33 cellular contexts compared by ENCODE assay signal in the genomic region with DNA sequence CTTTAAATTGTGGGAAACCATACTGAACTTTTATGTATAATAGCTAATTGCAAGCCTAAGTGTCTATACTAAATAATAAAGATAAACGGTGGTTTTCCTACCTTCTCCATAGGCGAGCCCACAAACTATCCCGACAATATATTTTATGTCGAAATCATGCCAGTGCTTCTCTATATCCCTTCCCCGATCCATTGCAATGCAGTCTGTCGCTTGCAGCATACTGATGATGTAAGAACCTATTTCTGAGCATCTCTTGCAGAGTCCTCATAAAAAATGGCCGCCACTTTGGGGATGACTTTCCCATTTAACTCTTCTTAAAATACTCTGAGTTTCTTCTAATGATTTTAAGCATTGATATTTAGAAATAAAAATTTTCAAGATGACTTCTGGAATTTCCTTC. TPM values are rescaled to one million over a fixed set of nuclear protein-coding genes. Genes with fewer than 3 reads are reported as not detected.
"Had no signal": no experiment of that assay in that cellular context is flagged by ENCODE, and none has a peak within 500 bp of the region (broad histone marks: within the 10 kb centered on the region; RNA-seq: fewer than 3 reads in every experiment).

No MANE protein-coding gene starts in this region.

- H3K9me3 ChIP-seq: neutrophil, ovary, psoas muscle, spleen, suprapubic skin, testis, tibial artery, transverse colon, upper lobe of right lung, uterus had no signal

- H3K36me3 Mint-ChIP-seq: naive thymus-derived CD8-positive, alpha-beta T cell; natural killer cell treated with Interleukin-12 subunit alpha and Interleukin-12 subunit beta and Interleukin-15 and Interleukin-18, amount 100 ng/mL, for 72 hours; stimulated activated memory B cell treated with anti-CD40 and anti-IgM and Interleukin-4, amounts not matched to agents 10 μg/mL and 1 μg/mL and 100 μg/mL, for 72 hours; type B pancreatic cell had no signal

- H3K79me2 ChIP-seq: parathyroid adenoma had no signal

- H3K4me2 ChIP-seq: smooth muscle cell had no signal

- H3K4me3 Mint-ChIP-seq: naive thymus-derived CD8-positive, alpha-beta T cell; natural killer cell treated with Interleukin-12 subunit alpha and Interleukin-12 subunit beta and Interleukin-15 and Interleukin-18, amount 100 ng/mL, for 72 hours; nephron progenitor cell; neural crest cell; stimulated activated memory B cell treated with anti-CD40 and anti-IgM and Interleukin-4, amounts not matched to agents 10 μg/mL and 1 μg/mL and 100 μg/mL, for 72 hours; stimulated activated naive CD8-positive, alpha-beta T cell treated with anti-CD3 and anti-CD28 coated beads, Interleukin-15, amount 100 ng/mL, for 72 hours; type B pancreatic cell had no signal

- DNase-seq: naive thymus-derived CD8-positive, alpha-beta T cell; nephron progenitor cell; nucleus accumbens; ovary; posterior cingulate gyrus; psoas muscle; right cardiac atrium; spleen; stimulated activated CD4-positive, alpha-beta T cell treated with anti-CD3 and anti-CD28 coated beads, Interleukin-12 subunit alpha, Interleukin-12 subunit beta, amount 100 ng/mL, for 4 hours; stimulated activated CD4-positive, alpha-beta T cell treated with anti-CD3 and anti-CD28 coated beads, Interleukin-1b, Interleukin-23, amount 100 ng/mL, for 48 hours; stimulated activated CD4-positive, alpha-beta T cell treated with anti-CD3 and anti-CD28 coated beads, Interleukin-4, amount 100 ng/mL, for 1 hour; stimulated activated CD4-positive, alpha-beta T cell treated with anti-CD3 and anti-CD28 coated beads, Interleukin-4, amount 100 ng/mL, for 4 hours; stimulated activated CD8-positive, alpha-beta memory T cell treated with anti-CD3 and anti-CD28 coated beads, Interleukin-4, amount 100 ng/mL, for 48 hours; stimulated activated naive CD4-positive, alpha-beta T cell; stimulated activated naive CD8-positive, alpha-beta T cell treated with anti-CD3 and anti-CD28 coated beads, Interleukin-15, amount 100 ng/mL, for 72 hours; stimulated activated naive CD8-positive, alpha-beta T cell treated with anti-CD3 and anti-CD28 coated beads, Interleukin-15, Interleukin-2, amounts not matched to agents 100 U/mL and 50 U/mL, for 24 hours; substantia nigra; testis; tibial artery; transverse colon; upper lobe of right lung; uterus had no signal

- H3K9me3 Mint-ChIP-seq: naive thymus-derived CD8-positive, alpha-beta T cell; natural killer cell treated with Interleukin-12 subunit alpha and Interleukin-12 subunit beta and Interleukin-15 and Interleukin-18, amount 100 ng/mL, for 72 hours; nephron progenitor cell; neural crest cell; stimulated activated memory B cell treated with anti-CD40 and anti-IgM and Interleukin-4, amounts not matched to agents 10 μg/mL and 1 μg/mL and 100 μg/mL, for 72 hours; stimulated activated naive CD8-positive, alpha-beta T cell treated with anti-CD3 and anti-CD28 coated beads, Interleukin-15, amount 100 ng/mL, for 72 hours had no signal

- H2AFZ ChIP-seq: parathyroid adenoma had no signal

- H3K27me3 Mint-ChIP-seq: type B pancreatic cell had no signal

- H3K27me3 ChIP-seq: ovary, spleen, testis, tibial artery, transverse colon, upper lobe of right lung, uterus had no signal

- H3K4me1 Mint-ChIP-seq: naive thymus-derived CD8-positive, alpha-beta T cell; neural crest cell; stimulated activated memory B cell treated with anti-CD40 and anti-IgM and Interleukin-4, amounts not matched to agents 10 μg/mL and 1 μg/mL and 100 μg/mL, for 72 hours; stimulated activated naive CD8-positive, alpha-beta T cell treated with anti-CD3 and anti-CD28 coated beads, Interleukin-15, amount 100 ng/mL, for 72 hours had no signal

- H3K27ac ChIP-seq: neutrophil, ovary, parathyroid adenoma, psoas muscle, skin epidermis, spleen, suprapubic skin, testis, tibial artery, transverse colon, upper lobe of right lung, uterus had no signal

- H3K27ac Mint-ChIP-seq: naive thymus-derived CD8-positive, alpha-beta T cell; natural killer cell treated with Interleukin-12 subunit alpha and Interleukin-12 subunit beta and Interleukin-15 and Interleukin-18, amount 100 ng/mL, for 72 hours; nephron progenitor cell; progenitor cell of endocrine pancreas; stimulated activated memory B cell treated with anti-CD40 and anti-IgM and Interleukin-4, amounts not matched to agents 10 μg/mL and 1 μg/mL and 100 μg/mL, for 72 hours; stimulated activated naive CD8-positive, alpha-beta T cell treated with anti-CD3 and anti-CD28 coated beads, Interleukin-15, amount 100 ng/mL, for 72 hours; type B pancreatic cell had no signal

- H3K4me1 ChIP-seq: parathyroid adenoma, psoas muscle, spleen, suprapubic skin, testis, transverse colon, upper lobe of right lung, uterus had no signal

- ATAC-seq: naive thymus-derived CD8-positive, alpha-beta T cell; natural killer cell treated with Interleukin-12 subunit alpha and Interleukin-12 subunit beta and Interleukin-15 and Interleukin-18, amount 100 ng/mL, for 72 hours; psoas muscle; right cardiac atrium; sciatic nerve; stimulated activated memory B cell treated with anti-CD40 and anti-IgM and Interleukin-4, amounts not matched to agents 10 μg/mL and 1 μg/mL and 100 μg/mL, for 72 hours; stimulated activated naive CD8-positive, alpha-beta T cell treated with anti-CD3 and anti-CD28 coated beads, Interleukin-15, amount 100 ng/mL, for 72 hours; stimulated activated naive CD8-positive, alpha-beta T cell treated with anti-CD3 and anti-CD28 coated beads, Interleukin-15, Interleukin-2, amounts not matched to agents 100 U/mL and 50 U/mL, for 24 hours; upper lobe of right lung had no signal

- H3K9ac ChIP-seq: parathyroid adenoma had no signal

- H3K36me3 ChIP-seq: neutrophil, ovary, spleen, suprapubic skin, tibial artery, transverse colon, upper lobe of right lung, uterus had no signal

- H3K4me3 ChIP-seq: ovary, psoas muscle, skin epidermis, smooth muscle cell, spleen, suprapubic skin, testis, tibial artery, transverse colon, upper lobe of right lung, uterus had no signal

RNA-seq across cellular contexts. Expression of a gene that starts 58.1 kb away (rescaled TPM):
- total RNA-seq: progenitor cell of endocrine pancreas had no signal
